8 cellular contexts compared by ENCODE assay signal in genomic region chr20:32789896-32790750, GRCh38. TPM values are rescaled to one million over a fixed set of nuclear protein-coding genes. Genes with fewer than 3 reads are reported as not detected.
DNase-seq lines count a peak whose midpoint lies in the region; ATAC-seq and TF ChIP-seq lines count a peak whose summit lies in the region.

No MANE protein-coding gene starts in this region.

- H3K36me3 ChIP-seq in Caco-2 (ENCODE audit: control insufficient read depth, insufficient read depth, low read length) = peaks cover 15% of the 10 kb centered on the region
- no peaks in the 10 kb centered on the region for H3K36me3 ChIP-seq in body of pancreas (replicated peaks in 1 of 2; ENCODE audit: insufficient read depth in 1 of 2, low read depth in 2 of 2)

- DNase-seq in Caco-2 (peak; percentile 88 to 91), H9 (peak; percentile 86), NCI-H2029 (lab: John Stamatoyannopoulos, UW) (peak; percentile 33), UCSD-AML1 (lab: John Stamatoyannopoulos, UW; ENCODE audit: unreplicated experiment) (peak; percentile 64), body of pancreas (peak; percentile 73 to 80 (median 74)), iPS-NIHi7 (ENCODE audit: extremely low spot score) (peak; percentile 91)
- peak; percentile 52 to 65 (median 61) for DNase-seq in stimulated activated CD4-positive, alpha-beta T cell treated with anti-CD3 and anti-CD28 coated beads, Interleukin-12 subunit alpha, Interleukin-12 subunit beta, amount 100 ng/mL, for 48 hours (ENCODE audit: low read depth in 2 of 3, low spot score in 1 of 3)

- H3K27me3 ChIP-seq in Caco-2 (replicated peaks; ENCODE audit: control insufficient read depth, insufficient read depth, low read length) (no peaks in the 10 kb centered on the region), H9 (ENCODE audit: insufficient read depth, low read length) (no peaks in the 10 kb centered on the region), body of pancreas (no peaks in the 10 kb centered on the region)

- H2BK5ac ChIP-seq in H9 (ENCODE audit: insufficient read length, low read length) = no peak overlapping the region

- H3K36me3 Mint-ChIP-seq in Caco-2 (ENCODE audit: insufficient read depth, unreplicated experiment) = peaks cover 93% of the 10 kb centered on the region
- peaks cover 83 to 99% (median 98%) of the 10 kb centered on the region in 3 experiments for H3K36me3 Mint-ChIP-seq in H9 (ENCODE audit: insufficient read depth in 1 of 3, low read depth in 3 of 3)

- H3K4me1 Mint-ChIP-seq in Caco-2 (ENCODE audit: low read depth, unreplicated experiment) = no peaks in the 10 kb centered on the region
- peaks cover 21 to 37% of the 10 kb centered on the region in 2 experiments for H3K4me1 Mint-ChIP-seq in H9

- no peak overlapping the region for H4K8ac ChIP-seq in H9 (replicated peaks; ENCODE audit: insufficient read length, low read depth, low read length)

- H4K20me1 ChIP-seq in H9 (ENCODE audit: control insufficient read depth, insufficient read depth, insufficient read length) = no peaks in the 10 kb centered on the region

- H2BK12ac ChIP-seq in H9 (ENCODE audit: insufficient read length, low read depth, low read length) = no peak overlapping the region

- no peaks in the 10 kb centered on the region for H3K79me2 ChIP-seq in H9 (ENCODE audit: insufficient read depth, low read length)

- H3K4ac ChIP-seq in H9 (ENCODE audit: low read depth, low read length) = no peak overlapping the region

- no peak overlapping the region for H3K18ac ChIP-seq in H9 (ENCODE audit: insufficient read length, low read depth, low read length)

- POLR2A ChIA-PET in Caco-2 (lab: Charles Lee) = no interaction called here

- H3K4me3 ChIP-seq in Caco-2 (ENCODE audit: low read depth, low read length) (no peak overlapping the region), body of pancreas (no peak overlapping the region)

- no peak overlapping the region for H4K5ac ChIP-seq in H9 (ENCODE audit: insufficient read length, low read depth, low read length)

- H3K27ac ChIP-seq in H9 (ENCODE audit: insufficient read length, low read depth, low read length) (no peak overlapping the region), body of pancreas (no peak overlapping the region)

- H3K27ac Mint-ChIP-seq in Caco-2 (ENCODE audit: unreplicated experiment) = no peak overlapping the region
- H3K27ac Mint-ChIP-seq in H9 = peak overlapping the region; percentile 34 to 94 (median 73); a peak in 5 of 7 replicates

- no peak overlapping the region for H2AK5ac ChIP-seq in H9 (ENCODE audit: insufficient read length, low read length)

- H3K4me1 ChIP-seq in Caco-2 (peaks cover 13% of the 10 kb centered on the region; the same call in 1 of the 2 replicates), H9 (ENCODE audit: insufficient read depth, low read length) (no peaks in the 10 kb centered on the region), body of pancreas (no peaks in the 10 kb centered on the region)

- H3K9me3 ChIP-seq in Caco-2 = no peaks in the 10 kb centered on the region
- H3K9me3 ChIP-seq in H9 (ENCODE audit: control insufficient read depth, low read depth, low read length) = no peaks in the 10 kb centered on the region
- no peaks in the 10 kb centered on the region for H3K9me3 ChIP-seq in body of pancreas

- peak; percentile 100 for TF ChIP-seq CTCF in Caco-2 (IDR thresholded peaks at IDR 0.05; ENCODE audit: insufficient read depth in 1 of 2, low read depth in 1 of 2, low read length in 1 of 2, severe bottlenecking in 1 of 2, unreplicated experiment in 1 of 2)
- TF ChIP-seq CTCF in H9 (conservative IDR thresholded peaks at IDR 0.05) = peak; percentile 99
- peak; percentile 88 to 99 (median 95) for TF ChIP-seq CTCF in body of pancreas (IDR thresholded peaks at IDR 0.05)

- no peak overlapping the region for H2AFZ ChIP-seq in H9 (ENCODE audit: low read length)

- no peak for TF ChIP-seq POLR2A in body of pancreas (IDR thresholded peaks at IDR 0.05)

- no peak overlapping the region for H3T11ph ChIP-seq in H9 (ENCODE audit: low read length)

- peaks cover 5% of the 10 kb centered on the region for H3K79me1 ChIP-seq in H9 (ENCODE audit: insufficient read depth, low read depth, low read length, poor library complexity, severe bottlenecking)

- ATAC-seq in body of pancreas (peak; percentile 92), GM18861 (IDR thresholded peaks at IDR 0.05; ENCODE audit: unreplicated experiment) (no peak)

- no peak overlapping the region for H3K9ac ChIP-seq in H9 (ENCODE audit: extremely low read depth, insufficient read length, low read length)

- intact Hi-C loops in Caco-2 (cut with micrococcal nuclease; ENCODE audit: unreplicated experiment) = loop anchor here (1.0 to 5.0 kb wide), 4 partner anchors 42 to 306 kb away; no protein-coding TSS in a partner anchor
- intact Hi-C loops in body of pancreas (cut with DNase I) = loop anchor here (10.0 kb wide), 1 partner anchor 515 kb away; no protein-coding TSS in a partner anchor

- no peak overlapping the region for H2BK120ac ChIP-seq in H9 (ENCODE audit: low read depth, low read length, poor library complexity, severe bottlenecking)

- no peak overlapping the region for H2BK15ac ChIP-seq in H9 (ENCODE audit: low read depth, low read length)

- BruUV-seq in Caco-2 (replicated peaks; lab: Mats Ljungman, UMichigan) = no TSS peak

- no peak overlapping the region for H3K23ac ChIP-seq in H9 (ENCODE audit: insufficient read length, low read depth, low read length)

- no CpG with 5 or more reads among the region's 6 CpGs for WGBS in H9 (ENCODE audit: extremely low coverage, insufficient read length, low lambda C conversion rate)
- 60 to 69% methylated on average over 6 of the region's 6 CpGs for WGBS in body of pancreas, 2 donors

- H2BK20ac ChIP-seq in H9 (ENCODE audit: low read depth, low read length, poor library complexity, severe bottlenecking) = no peak overlapping the region

- CTCF ChIA-PET in Caco-2 (lab: Charles Lee) = interaction anchor here (0.6 to 1.9 kb wide), 24 partner anchors 9 to 422 kb away, joined by 3 to 37 read pairs (median 4); partner anchors contain the start of genes C20orf203, DNMT3B, EFCAB8 and MAPRE1

- no peaks in the 10 kb centered on the region for H3K23me2 ChIP-seq in H9 (ENCODE audit: insufficient read length, low read depth, low read length, poor library complexity, severe bottlenecking)

- H3K27me3 Mint-ChIP-seq in Caco-2 (ENCODE audit: insufficient read depth, unreplicated experiment) = no peaks in the 10 kb centered on the region
- no peaks in the 10 kb centered on the region; the same call in 1 of the 2 replicates for H3K27me3 Mint-ChIP-seq in H9 (ENCODE audit: low read depth)

- H3K4me2 ChIP-seq in H9 (ENCODE audit: insufficient read depth, insufficient read length, low read length) = no peak overlapping the region

- H3K4me3 Mint-ChIP-seq in Caco-2 (ENCODE audit: unreplicated experiment) (no peak overlapping the region), H9 (no peak overlapping the region)

- H3K56ac ChIP-seq in H9 (ENCODE audit: insufficient read length, low read depth, low read length) = no peak overlapping the region

- H3K9me3 Mint-ChIP-seq in Caco-2 (ENCODE audit: unreplicated experiment) (no peaks in the 10 kb centered on the region), H9 (no peaks in the 10 kb centered on the region)

- H3K14ac ChIP-seq in H9 (ENCODE audit: insufficient read depth, low read length) = no peak overlapping the region

- H4K91ac ChIP-seq in H9 (ENCODE audit: insufficient read length, low read depth, low read length) = no peak overlapping the region

RNA-seq across cellular contexts. Expression of gene DNMT3B, which starts 27.9 kb away (rescaled TPM):
- total RNA-seq in Caco-2 (2022) (95.5 and 105 TPM in 2 replicates), H9 (2021) (980 and 996 TPM in 2 replicates), body of pancreas (1 to 10 TPM; 6.3 to 6.5 TPM)

RNA-seq across cellular contexts. Expression of gene MAPRE1, which starts 29.6 kb away (rescaled TPM):
- 321 and 336 TPM in 2 replicates for total RNA-seq in Caco-2 (2022)
- total RNA-seq in H9 (2021) = 286 and 289 TPM in 2 replicates
- total RNA-seq in body of pancreas = 10 to 100 TPM; 32.4 to 37.6 TPM

RNA-seq across cellular contexts. Expression of gene COMMD7, which starts 46.9 kb away (rescaled TPM):
- total RNA-seq in Caco-2 (2022) (142 and 160 TPM in 2 replicates), H9 (2021) (65.0 and 66.1 TPM in 2 replicates), body of pancreas (10 to 100 TPM in 1 of 2 donors, 1 to 10 TPM in 1; 6.6 to 18.7 TPM)

Comparison
In these comparisons a context has a peak if more than half of its experiments do, and no peak if none do; other contexts are left out.
1. DNase-seq: peak in every context shown above with its lines; median percentile 91 in iPS-NIHi7; 90 in Caco-2; 86 in H9; 74 in body of pancreas; 64 in UCSD-AML1; 61 in stimulated activated CD4-positive, alpha-beta T cell treated with anti-CD3 and anti-CD28 coated beads, Interleukin-12 subunit alpha, Interleukin-12 subunit beta, amount 100 ng/mL, for 48 hours; 33 in NCI-H2029.
2. RNA of gene DNMT3B, which starts 27.9 kb away (total RNA-seq): 980 to 996 TPM in H9 and 95.5 to 105 TPM in Caco-2; 6.3 to 6.5 TPM in body of pancreas; every median in the first group is over 10 times any median in the second.
3. Peak in every context shown above with its lines, with median percentiles within 50 percentile points of each other: CTCF ChIP-seq.